ENCODE assay signal across 14 cellular contexts in the genomic region with DNA sequence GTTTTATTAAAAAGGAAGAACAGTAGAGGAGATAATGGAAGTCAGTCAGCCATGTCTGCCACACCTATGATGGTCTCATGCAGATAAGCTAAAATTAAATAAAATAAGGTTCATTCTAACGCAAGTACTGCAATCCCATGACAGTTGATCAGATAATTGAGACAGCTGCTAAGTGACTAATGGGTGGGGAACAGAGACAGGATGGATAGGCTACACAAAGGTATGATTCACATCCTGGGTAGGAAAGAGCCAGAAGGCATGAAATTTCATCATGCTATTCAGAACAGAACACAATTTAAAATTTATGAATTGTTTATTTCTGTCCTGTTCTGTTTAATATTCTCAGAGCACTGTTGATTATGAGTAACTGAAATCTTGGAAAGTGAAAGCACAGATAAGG.
DNase-seq lines count a peak whose midpoint lies in the region; ATAC-seq and TF ChIP-seq lines count a peak whose summit lies in the region.
"Had no signal": no experiment of that assay in that cellular context is flagged by ENCODE, and none has a peak within 500 bp of the region (broad histone marks: within the 10 kb centered on the region; RNA-seq: fewer than 3 reads in every experiment).

No MANE protein-coding gene starts in this region.

- no peaks in the 10 kb centered on the region for H3K9me2 ChIP-seq in neural cell (ENCODE audit: insufficient read depth, low read length)

- H3K4me3 ChIP-seq in epithelial cell of esophagus (ENCODE audit: low read length) (no peak overlapping the region), neural cell (ENCODE audit: low read length) (no peak overlapping the region)
- H3K4me3 ChIP-seq: GM12878 had no signal

- no peak for TF ChIP-seq CTCF in epithelial cell of esophagus (IDR thresholded peaks at IDR 0.05; ENCODE audit: insufficient read depth, low read depth, low read length, missing control alignments)
- TF ChIP-seq CTCF in neural cell (IDR thresholded peaks at IDR 0.05; ENCODE audit: poor library complexity, severe bottlenecking) = no peak

- intact Hi-C loops in left ventricle myocardium superior (cut with micrococcal nuclease) = no loop called here

- H3K79me2 ChIP-seq in neural cell (replicated peaks; ENCODE audit: insufficient read depth, low read length) = no peaks in the 10 kb centered on the region

- H3F3A ChIP-seq in neural cell (ENCODE audit: insufficient read depth, low read length, poor library complexity, severe bottlenecking) = no peaks in the 10 kb centered on the region

- H4K20me1 ChIP-seq in neural cell (ENCODE audit: insufficient read depth) = no peaks in the 10 kb centered on the region

- TF ChIP-seq RAD21 in neural cell (conservative IDR thresholded peaks at IDR 0.05) = no peak

- peak; percentile 87 for DNase-seq in EH (ENCODE audit: low read depth)
- DNase-seq in NOMO-1 (lab: John Stamatoyannopoulos, UW; ENCODE audit: unreplicated experiment in 2 of 2) = peak; percentile 24 to 68
- peak; percentile 93 for DNase-seq in epithelial cell of esophagus (ENCODE audit: low read depth)
- DNase-seq in activated T-cell treated with anti-CD3 and anti-CD28 coated beads, Interleukin-2, amount 50 U/mL, for 1 hour = no peak
- DNase-seq in left ventricle myocardium superior = no peak
- no peak for DNase-seq in activated naive CD4-positive, alpha-beta T cell treated with anti-CD3 and anti-CD28 coated beads, Interleukin-2, amount 50 U/mL, for 16 hours
- DNase-seq: activated T-cell treated with anti-CD3 and anti-CD28 coated beads, Interleukin-2, amount 50 U/mL, for 48 hours; aorta; NCI-H2227 treated with DMSO at 0.1 percent for 48 hours; Right ventricle myocardium superior had no signal

- H3K36me3 ChIP-seq in neural cell (ENCODE audit: insufficient read depth, low read length) = no peaks in the 10 kb centered on the region

- ATAC-seq in HG02588 (IDR thresholded peaks at IDR 0.05; ENCODE audit: unreplicated experiment) = no peak
- ATAC-seq in left ventricle myocardium superior = no peak
- ATAC-seq: GM12878, right cardiac atrium had no signal

- H3K27me3 ChIP-seq in neural cell (ENCODE audit: insufficient read depth, low read depth, low read length) = no peaks in the 10 kb centered on the region

- H2AFZ ChIP-seq in neural cell (ENCODE audit: low read depth, low read length) = peak overlapping the region; percentile 12

- H3K9ac ChIP-seq in neural cell (ENCODE audit: low read length) = no peak overlapping the region

- TF ChIP-seq EP300 in neural cell (conservative IDR thresholded peaks at IDR 0.05; ENCODE audit: poor library complexity, severe bottlenecking) = no peak

- H3K4me2 ChIP-seq in neural cell (ENCODE audit: low read length) = no peak overlapping the region

- H3K9me3 ChIP-seq in neural cell (ENCODE audit: low read length) = no peaks in the 10 kb centered on the region

- H3K27ac ChIP-seq in neural cell (ENCODE audit: low read length) = no peak overlapping the region

TF ChIP-seq in neural cell, 6 proteins besides CTCF, POLR2A, EP300 and RAD21:
- TF ChIP-seq EZH2 (IDR thresholded peaks at IDR 0.05; ENCODE audit: borderline replicate concordance, insufficient read depth, low read length, poor library complexity, severe bottlenecking) (no peak), MXI1 (conservative IDR thresholded peaks at IDR 0.05; ENCODE audit: poor library complexity, severe bottlenecking) (no peak), POLR2AphosphoS5 (IDR thresholded peaks at IDR 0.05) (no peak), TAF1 (IDR thresholded peaks at IDR 0.05; ENCODE audit: low read depth) (no peak), SMC3 (conservative IDR thresholded peaks at IDR 0.05; ENCODE audit: poor library complexity) (no peak)
- TF ChIP-seq, protein P1, sequence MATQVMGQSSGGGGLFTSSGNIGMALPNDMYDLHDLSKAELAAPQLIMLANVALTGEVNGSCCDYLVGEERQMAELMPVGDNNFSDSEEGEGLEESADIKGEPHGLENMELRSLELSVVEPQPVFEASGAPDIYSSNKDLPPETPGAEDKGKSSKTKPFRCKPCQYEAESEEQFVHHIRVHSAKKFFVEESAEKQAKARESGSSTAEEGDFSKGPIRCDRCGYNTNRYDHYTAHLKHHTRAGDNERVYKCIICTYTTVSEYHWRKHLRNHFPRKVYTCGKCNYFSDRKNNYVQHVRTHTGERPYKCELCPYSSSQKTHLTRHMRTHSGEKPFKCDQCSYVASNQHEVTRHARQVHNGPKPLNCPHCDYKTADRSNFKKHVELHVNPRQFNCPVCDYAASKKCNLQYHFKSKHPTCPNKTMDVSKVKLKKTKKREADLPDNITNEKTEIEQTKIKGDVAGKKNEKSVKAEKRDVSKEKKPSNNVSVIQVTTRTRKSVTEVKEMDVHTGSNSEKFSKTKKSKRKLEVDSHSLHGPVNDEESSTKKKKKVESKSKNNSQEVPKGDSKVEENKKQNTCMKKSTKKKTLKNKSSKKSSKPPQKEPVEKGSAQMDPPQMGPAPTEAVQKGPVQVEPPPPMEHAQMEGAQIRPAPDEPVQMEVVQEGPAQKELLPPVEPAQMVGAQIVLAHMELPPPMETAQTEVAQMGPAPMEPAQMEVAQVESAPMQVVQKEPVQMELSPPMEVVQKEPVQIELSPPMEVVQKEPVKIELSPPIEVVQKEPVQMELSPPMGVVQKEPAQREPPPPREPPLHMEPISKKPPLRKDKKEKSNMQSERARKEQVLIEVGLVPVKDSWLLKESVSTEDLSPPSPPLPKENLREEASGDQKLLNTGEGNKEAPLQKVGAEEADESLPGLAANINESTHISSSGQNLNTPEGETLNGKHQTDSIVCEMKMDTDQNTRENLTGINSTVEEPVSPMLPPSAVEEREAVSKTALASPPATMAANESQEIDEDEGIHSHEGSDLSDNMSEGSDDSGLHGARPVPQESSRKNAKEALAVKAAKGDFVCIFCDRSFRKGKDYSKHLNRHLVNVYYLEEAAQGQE (IDR thresholded peaks at IDR 0.05; ENCODE audit: borderline replicate concordance) = no peak

Comparison
In these comparisons a context has a peak if more than half of its experiments do, and no peak if none do; other contexts are left out.
1. DNase-seq: peak in EH (single experiment), NOMO-1 (2 of 2) and epithelial cell of esophagus (single experiment); none in activated T-cell treated with anti-CD3 and anti-CD28 coated beads, Interleukin-2, amount 50 U/mL, for 1 hour (single experiment), left ventricle myocardium superior (single experiment) and activated naive CD4-positive, alpha-beta T cell treated with anti-CD3 and anti-CD28 coated beads, Interleukin-2, amount 50 U/mL, for 16 hours (single experiment).